ENCODE assay signal across 12 cellular contexts in genomic region chr5:119309290-119309818, GRCh38. TPM values are rescaled to one million over a fixed set of nuclear protein-coding genes. Genes with fewer than 3 reads are reported as not detected.
DNase-seq lines count a peak whose midpoint lies in the region; ATAC-seq lines count a peak whose summit lies in the region.
"Had no signal": no experiment of that assay in that cellular context is flagged by ENCODE, and none has a peak within 500 bp of the region (broad histone marks: within the 10 kb centered on the region; RNA-seq: fewer than 3 reads in every experiment).

No MANE protein-coding gene starts in this region.

- H3K4me1 ChIP-seq in thymus (ENCODE audit: control insufficient read depth, insufficient read depth, low read length), result peaks cover 48% of the 10 kb centered on the region
- H3K4me1 ChIP-seq: adrenal gland had no signal

- H3K4me3 Mint-ChIP-seq in activated T-cell treated with anti-CD3 and anti-CD28 coated beads, Interleukin-2, amount 50 U/mL, for 72 hours, result peak overlapping the region; percentile 84 to 98
- peak overlapping the region; percentile 83 for H3K4me3 Mint-ChIP-seq in activated naive CD8-positive, alpha-beta T cell

- no peaks in the 10 kb centered on the region for H3K27me3 Mint-ChIP-seq in activated T-cell treated with anti-CD3 and anti-CD28 coated beads, Interleukin-2, amount 50 U/mL, for 72 hours (ENCODE audit: low read depth)
- H3K27me3 Mint-ChIP-seq in activated naive CD8-positive, alpha-beta T cell, result no peaks in the 10 kb centered on the region

- no peak for ATAC-seq in activated T-cell treated with anti-CD3 and anti-CD28 coated beads, Interleukin-2, amount 50 U/mL, for 72 hours (replicated peaks in 1 of 2)
- ATAC-seq in HG03175 (IDR thresholded peaks at IDR 0.05; ENCODE audit: unreplicated experiment), result peak; percentile 13
- ATAC-seq in HG03159 (IDR thresholded peaks at IDR 0.05; ENCODE audit: unreplicated experiment), result no peak

- no peaks in the 10 kb centered on the region for H3K9me3 Mint-ChIP-seq in activated T-cell treated with anti-CD3 and anti-CD28 coated beads, Interleukin-2, amount 50 U/mL, for 72 hours
- no peaks in the 10 kb centered on the region for H3K9me3 Mint-ChIP-seq in activated naive CD8-positive, alpha-beta T cell (ENCODE audit: low read depth)

- no peaks in the 10 kb centered on the region for H3K27me3 ChIP-seq in thymus (ENCODE audit: control insufficient read depth, insufficient read depth)
- H3K27me3 ChIP-seq: adrenal gland had no signal

- H3K27ac ChIP-seq in thymus (ENCODE audit: low read depth), result peak overlapping the region; percentile 90
- H3K27ac ChIP-seq: adrenal gland had no signal

- peak overlapping the region; percentile 36 for H3K4me3 ChIP-seq in thymus (ENCODE audit: low read length)
- H3K4me3 ChIP-seq: adrenal gland, skin epidermis had no signal

- no peaks in the 10 kb centered on the region for H3K9me3 ChIP-seq in thymus (ENCODE audit: control insufficient read depth)
- H3K9me3 ChIP-seq: adrenal gland had no signal

- H3K4me1 Mint-ChIP-seq in activated T-cell treated with anti-CD3 and anti-CD28 coated beads, Interleukin-2, amount 50 U/mL, for 72 hours (ENCODE audit: low read depth), result peaks cover 97% of the 10 kb centered on the region
- H3K4me1 Mint-ChIP-seq in activated naive CD8-positive, alpha-beta T cell (ENCODE audit: low read depth), result peaks cover 95% of the 10 kb centered on the region

- peak overlapping the region; percentile 100 for H3K27ac Mint-ChIP-seq in activated T-cell treated with anti-CD3 and anti-CD28 coated beads, Interleukin-2, amount 50 U/mL, for 72 hours
- peak overlapping the region; percentile 99 for H3K27ac Mint-ChIP-seq in activated naive CD8-positive, alpha-beta T cell

- peaks cover 8 to 11% of the 10 kb centered on the region in 2 donors for H3K36me3 Mint-ChIP-seq in activated T-cell treated with anti-CD3 and anti-CD28 coated beads, Interleukin-2, amount 50 U/mL, for 72 hours (ENCODE audit: insufficient read depth in 2 of 2)
- H3K36me3 Mint-ChIP-seq in activated naive CD8-positive, alpha-beta T cell, result peaks cover 6% of the 10 kb centered on the region

- H3K36me3 ChIP-seq in thymus (ENCODE audit: control insufficient read depth, insufficient read depth), result peaks cover 4% of the 10 kb centered on the region
- H3K36me3 ChIP-seq: adrenal gland had no signal

- DNase-seq in activated T-cell treated with anti-CD3 and anti-CD28 coated beads, Interleukin-2, amount 50 U/mL, for 72 hours, result no peak
- no peak for DNase-seq in activated T-cell treated with anti-CD3 and anti-CD28 coated beads, Interleukin-2, amount 50 U/mL, for 1 hour
- DNase-seq in NCI-H1694 treated with DMSO at 0.1 percent for 48 hours (lab: John Stamatoyannopoulos, UW), result no peak
- no peak for DNase-seq in NCI-H524 (lab: John Stamatoyannopoulos, UW)
- DNase-seq: ACHN, adrenal gland, NCI-H2171 had no signal

- WGBS in thymus, result 7% methylated on average over 4 of the region's 4 CpGs

RNA-seq across cellular contexts. Expression of gene TNFAIP8, which starts 46.5 kb away (rescaled TPM):
- 100 to 1,000 TPM; 117 to 137 TPM for total RNA-seq in activated T-cell treated with anti-CD3 and anti-CD28 coated beads, Interleukin-2, amount 50 U/mL, for 72 hours
- polyA plus RNA-seq in thymus, result 94.1 TPM
